Comparison of ENCODE assay signal across 1 cellular context in genomic region chr19:4182082-4182926, GRCh38.
TF ChIP-seq lines count a peak whose summit lies in the region.

Gene ANKRD24, plus strand, starts transcription at chr19:4182689. Its CDS starts 3,737 bp downstream, at chr19:4186426.
Gene SIRT6, minus strand, starts transcription at chr19:4182563. Its CDS starts 24 bp downstream, at chr19:4182539.

TF ChIP-seq in HepG2, 621 proteins besides CTCF, POLR2A, EP300 and RAD21 (continued from another document and continues in another):
- TF ChIP-seq ZBTB38 (CRISPR knock-in tag; IDR thresholded peaks at IDR 0.05): peak; percentile 82; the same call in 1 of the 2 replicates
- TF ChIP-seq TGIF2 (CRISPR knock-in tag; IDR thresholded peaks at IDR 0.05): peak; percentile 71; the same call in 1 of the 2 replicates
- no peak for TF ChIP-seq LRRFIP1 (CRISPR knock-in tag; conservative IDR thresholded peaks at IDR 0.05)
- no peak for TF ChIP-seq NFATC3 (CRISPR knock-in tag; IDR thresholded peaks at IDR 0.05)
- TF ChIP-seq KAT2B (IDR thresholded peaks at IDR 0.05; ENCODE audit: borderline replicate concordance, low read depth, low read length): no peak
- no peak for TF ChIP-seq AKNA (CRISPR knock-in tag; IDR thresholded peaks at IDR 0.05; ENCODE audit: borderline replicate concordance)
- TF ChIP-seq POGK (CRISPR knock-in tag; conservative IDR thresholded peaks at IDR 0.05): peak; percentile 63; the same call in 1 of the 2 replicates
- no peak for TF ChIP-seq SP140L (CRISPR knock-in tag; IDR thresholded peaks at IDR 0.05; ENCODE audit: borderline replicate concordance)
- peak; percentile 98; the same call in 1 of the 2 replicates for TF ChIP-seq ZZZ3 (CRISPR knock-in tag; IDR thresholded peaks at IDR 0.05; ENCODE audit: borderline replicate concordance)
- no peak for TF ChIP-seq NRL (CRISPR knock-in tag; IDR thresholded peaks at IDR 0.05; ENCODE audit: borderline replicate concordance)
- peak; percentile 90 for TF ChIP-seq ELF3 (CRISPR knock-in tag; IDR thresholded peaks at IDR 0.05)
- TF ChIP-seq MXD1 (CRISPR knock-in tag; IDR thresholded peaks at IDR 0.05): no peak
- TF ChIP-seq ZSCAN20 (CRISPR knock-in tag; IDR thresholded peaks at IDR 0.05; ENCODE audit: borderline replicate concordance): no peak
- peak; percentile 53; the same call in 1 of the 2 replicates for TF ChIP-seq GLI4 (CRISPR knock-in tag; IDR thresholded peaks at IDR 0.05; ENCODE audit: borderline replicate concordance)
- TF ChIP-seq PRDM15 (CRISPR knock-in tag; IDR thresholded peaks at IDR 0.05): 0 out of 2 replicates have a peak, but pooled peaks have one; percentile 37
- no peak for TF ChIP-seq NAIF1 (CRISPR knock-in tag; IDR thresholded peaks at IDR 0.05; ENCODE audit: borderline replicate concordance)
- no peak for TF ChIP-seq ZUFSP (CRISPR knock-in tag; IDR thresholded peaks at IDR 0.05; ENCODE audit: borderline replicate concordance)
- TF ChIP-seq ZNF510 (CRISPR knock-in tag; IDR thresholded peaks at IDR 0.05; ENCODE audit: low read depth): 0 out of 2 replicates have a peak, but pooled peaks have one; percentile 8
- peak; percentile 88 for TF ChIP-seq MAX (IDR thresholded peaks at IDR 0.05)
- TF ChIP-seq STAT5B (CRISPR knock-in tag; IDR thresholded peaks at IDR 0.05): no peak
- peak; percentile 97; the same call in 1 of the 2 replicates for TF ChIP-seq ELK4 (CRISPR knock-in tag; IDR thresholded peaks at IDR 0.05; ENCODE audit: borderline replicate concordance)
- TF ChIP-seq DMAP1 (CRISPR knock-in tag; IDR thresholded peaks at IDR 0.05): peak; percentile 87
- TF ChIP-seq ZNF549 (CRISPR knock-in tag; IDR thresholded peaks at IDR 0.05): no peak
- peak; percentile 87 for TF ChIP-seq ZNF3 (CRISPR knock-in tag; IDR thresholded peaks at IDR 0.05)
- TF ChIP-seq NR2F2 (IDR thresholded peaks at IDR 0.05; ENCODE audit: borderline replicate concordance, low read depth): no peak
- no peak for TF ChIP-seq EZH2 (conservative IDR thresholded peaks at IDR 0.05; ENCODE audit: low read depth, low read length)
- peak; percentile 75; the same call in 1 of the 2 replicates for TF ChIP-seq ZNF558 (CRISPR knock-in tag; IDR thresholded peaks at IDR 0.05; ENCODE audit: borderline replicate concordance)
- TF ChIP-seq TBP (CRISPR knock-in tag; IDR thresholded peaks at IDR 0.05): no peak
- no peak for TF ChIP-seq ZNF75D (CRISPR knock-in tag; IDR thresholded peaks at IDR 0.05; ENCODE audit: borderline replicate concordance)
- no peak for TF ChIP-seq ZNF660 (CRISPR knock-in tag; IDR thresholded peaks at IDR 0.05; ENCODE audit: borderline replicate concordance, low read depth)
- no peak for TF ChIP-seq ZNF737 (CRISPR knock-in tag; IDR thresholded peaks at IDR 0.05; ENCODE audit: borderline replicate concordance)
- 0 out of 2 replicates have a peak, but pooled peaks have one; percentile 46 for TF ChIP-seq ZNF878 (CRISPR knock-in tag; IDR thresholded peaks at IDR 0.05)
- peak; percentile 93; the same call in 1 of the 2 replicates for TF ChIP-seq ARID4A (CRISPR knock-in tag; IDR thresholded peaks at IDR 0.05; ENCODE audit: borderline replicate concordance)
